In genomic region chr1:208343226-208343625, GRCh38 we compare ENCODE assay signal across 26 cellular contexts.
"Had no signal": no experiment of that assay in that cellular context is flagged by ENCODE, and none has a peak within 500 bp of the region (broad histone marks: within the 10 kb centered on the region; RNA-seq: fewer than 3 reads in every experiment).

No MANE protein-coding gene starts in this region.

- H3K9me3 ChIP-seq: pancreas, right lobe of liver, testis, tibial nerve, upper lobe of right lung, vagina had no signal

- H3K4me1 ChIP-seq: foreskin keratinocyte, pancreas, right lobe of liver, testis, upper lobe of right lung, vagina had no signal

- H3K27ac ChIP-seq: foreskin keratinocyte, neural progenitor cell, pancreas, right lobe of liver, skin epidermis, testis, tibial nerve, upper lobe of right lung, vagina had no signal

- H3K4me3 ChIP-seq: lung, neural progenitor cell, pancreas, right lobe of liver, skin epidermis, testis, tibial nerve, upper lobe of right lung, vagina had no signal

- H3K27me3 ChIP-seq: neural progenitor cell, pancreas, right lobe of liver, testis, tibial nerve, vagina had no signal

- DNase-seq: effector CD4-positive, alpha-beta T cell; endodermal cell; erythroblast; foreskin keratinocyte; head of caudate nucleus; hippocampal formation; left colon; left ventricle myocardium superior; mesenchymal stem cell; midbrain; nucleus accumbens; pancreas; right lobe of liver; stimulated activated CD4-positive, alpha-beta T cell treated with anti-CD3 and anti-CD28 coated beads, Interleukin-2, amount 100 ng/mL, for 24 hours; stimulated activated CD4-positive, alpha-beta T cell treated with anti-CD3 and anti-CD28 coated beads, Interleukin-4, amount 100 ng/mL, for 4 hours; stimulated activated naive B cell treated with anti-CD40 and anti-IgM and Interleukin-4, amounts not matched to agents 10 μg/mL and 1 μg/mL and 100 μg/mL, for 72 hours; stimulated activated naive CD8-positive, alpha-beta T cell treated with anti-CD3 and anti-CD28 coated beads, Interleukin-15, amount 100 ng/mL, for 72 hours; testis; upper lobe of right lung had no signal

- H3K9ac ChIP-seq: neural progenitor cell had no signal

- FAIRE-seq: endothelial cell of umbilical vein, pancreas had no signal

- H3K36me3 ChIP-seq: neural progenitor cell, pancreas, right lobe of liver, tibial nerve, upper lobe of right lung, vagina had no signal

- H3K4me2 ChIP-seq: neural progenitor cell had no signal

- H2AFZ ChIP-seq: neural progenitor cell had no signal

- ATAC-seq: foreskin keratinocyte; left colon; left ventricle myocardium superior; natural killer cell treated with Interleukin-12 subunit alpha and Interleukin-12 subunit beta and Interleukin-15 and Interleukin-18, amount 100 ng/mL, for 72 hours; pancreas; right lobe of liver; stimulated activated naive B cell treated with anti-CD40 and anti-IgM and Interleukin-4, amounts not matched to agents 10 μg/mL and 1 μg/mL and 100 μg/mL, for 72 hours; stimulated activated naive CD8-positive, alpha-beta T cell treated with anti-CD3 and anti-CD28 coated beads, Interleukin-15, amount 100 ng/mL, for 72 hours; upper lobe of right lung had no signal
